ENCODE assay signal across 20 cellular contexts in the genomic region with DNA sequence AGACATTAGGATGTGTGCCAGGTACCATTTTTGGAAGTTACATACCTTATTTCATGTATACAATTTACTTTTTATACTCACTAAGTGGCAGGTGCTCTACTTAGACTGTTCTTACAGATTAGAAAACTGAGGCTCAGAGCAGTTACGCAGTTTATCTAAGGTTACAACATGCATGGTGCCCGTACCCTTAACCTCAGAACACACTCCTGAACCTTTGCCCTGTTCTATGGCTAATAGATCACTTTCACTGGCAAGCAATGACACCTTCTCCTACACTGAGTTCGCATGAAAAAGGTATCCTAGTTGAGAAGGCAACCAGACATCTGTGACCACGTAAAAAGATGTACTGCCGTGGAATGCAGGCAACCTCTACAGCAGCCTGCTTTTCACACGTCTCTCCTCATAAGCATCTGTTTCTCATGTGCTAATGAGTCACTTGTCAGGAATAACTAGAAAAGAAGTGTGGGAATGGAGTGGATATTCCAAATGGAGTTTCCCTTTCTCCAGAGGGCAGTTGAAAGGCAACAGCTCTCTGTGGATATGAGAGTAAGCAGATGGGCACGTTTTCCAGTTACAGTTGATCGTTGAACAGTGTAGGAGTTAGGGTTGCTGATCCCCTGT.
DNase-seq lines count a peak whose midpoint lies in the region; ATAC-seq and TF ChIP-seq lines count a peak whose summit lies in the region.
"Had no signal": no experiment of that assay in that cellular context is flagged by ENCODE, and none has a peak within 500 bp of the region (broad histone marks: within the 10 kb centered on the region; RNA-seq: fewer than 3 reads in every experiment).

No MANE protein-coding gene starts in this region.

- ATAC-seq in HG03520 (IDR thresholded peaks at IDR 0.05; ENCODE audit: unreplicated experiment), result no peak

- H3K27me3 ChIP-seq in kidney epithelial cell (ENCODE audit: control insufficient read depth, insufficient read depth, low read length), result no peaks in the 10 kb centered on the region

- no peak for TF ChIP-seq CTCF in AG10803 (conservative IDR thresholded peaks at IDR 0.05; ENCODE audit: low read length)
- no peak for TF ChIP-seq CTCF in fibroblast of mammary gland (conservative IDR thresholded peaks at IDR 0.05; ENCODE audit: control insufficient read depth, insufficient read depth, low read depth, low read length)
- TF ChIP-seq CTCF in kidney epithelial cell (IDR thresholded peaks at IDR 0.05; ENCODE audit: insufficient read depth, low read length, poor library complexity, severe bottlenecking), result no peak
- no peak for TF ChIP-seq CTCF in CD14-positive monocyte (IDR thresholded peaks at IDR 0.05)

- no peaks in the 10 kb centered on the region for H3K4me1 Mint-ChIP-seq in CD14-positive monocyte
- H3K4me1 Mint-ChIP-seq: neural crest cell had no signal

- no peak overlapping the region for H3K27ac Mint-ChIP-seq in CD14-positive monocyte
- H3K27ac Mint-ChIP-seq: CD4-positive, alpha-beta memory T cell; mesothelial cell of epicardium; T-helper 1 cell treated with Interleukin-12 subunit alpha and Interleukin-12 subunit beta and Interleukin-4 antibody, amounts not matched to agents 30 μg/mL and 1 μg/mL, for 36 hours had no signal

- no peaks in the 10 kb centered on the region for H3K36me3 ChIP-seq in kidney epithelial cell (ENCODE audit: control insufficient read depth, insufficient read depth, low read length)
- H3K36me3 ChIP-seq: thoracic aorta had no signal

- in situ Hi-C loops in ACHN (cut with HindIII; ENCODE audit: low pct_ligation_motif_present, low pct_unique_long_range_greater_than_20kb, low sequenced_read_pairs), result no loop called here

- H3K4me3 ChIP-seq in AG10803 (ENCODE audit: low read length), result no peak overlapping the region
- H3K4me3 ChIP-seq in fibroblast of mammary gland (ENCODE audit: control insufficient read depth, low read depth, low read length), result no peak overlapping the region
- H3K4me3 ChIP-seq in kidney epithelial cell (ENCODE audit: low read depth, low read length), result no peak overlapping the region
- H3K4me3 ChIP-seq: thoracic aorta had no signal

- intact Hi-C loops in CD14-positive monocyte (cut with micrococcal nuclease), result no loop called here

- no peak overlapping the region for H3K4me3 Mint-ChIP-seq in CD14-positive monocyte
- H3K4me3 Mint-ChIP-seq: CD4-positive, alpha-beta memory T cell; mesothelial cell of epicardium; neural crest cell; T-helper 1 cell treated with Interleukin-12 subunit alpha and Interleukin-12 subunit beta and Interleukin-4 antibody, amounts not matched to agents 30 μg/mL and 1 μg/mL, for 36 hours had no signal

- H3K36me3 Mint-ChIP-seq in CD14-positive monocyte, result no peaks in the 10 kb centered on the region
- H3K36me3 Mint-ChIP-seq: CD4-positive, alpha-beta memory T cell; mesothelial cell of epicardium had no signal

- no peaks in the 10 kb centered on the region for H3K9me3 Mint-ChIP-seq in CD14-positive monocyte
- H3K9me3 Mint-ChIP-seq: CD4-positive, alpha-beta memory T cell; mesothelial cell of epicardium; neural crest cell; T-helper 1 cell treated with Interleukin-12 subunit alpha and Interleukin-12 subunit beta and Interleukin-4 antibody, amounts not matched to agents 30 μg/mL and 1 μg/mL, for 36 hours had no signal

- DNase-seq in AG10803 (ENCODE audit: low read depth) (peak; percentile 52), LHCN-M2 (ENCODE audit: low read depth) (peak; percentile 68), fibroblast of mammary gland (ENCODE audit: low read depth) (peak; percentile 37), kidney epithelial cell (ENCODE audit: low read depth) (peak; percentile 54), CD14-positive monocyte (ENCODE audit: low spot score) (no peak), ACHN (no peak)
- DNase-seq in activated CD4-positive, CD25-positive, alpha-beta regulatory T cell treated with anti-CD3 and anti-CD28 coated beads, Interleukin-2, amount 50 U/mL, for 72 hours, result no peak
- DNase-seq: activated CD4-positive, alpha-beta T cell treated with anti-CD3 and anti-CD28 coated beads, Interleukin-2, amount 50 U/mL, for 1 hour; activated CD8-positive, alpha-beta memory T cell treated with anti-CD3 and anti-CD28 coated beads, Interleukin-2, amount 50 U/mL, for 4 hours; CD4-positive, alpha-beta memory T cell; central memory CD4-positive, alpha-beta T cell; GOT3; NCI-H1436; NCI-H524 treated with DMSO at 0.1 percent for 48 hours; SIG-M5 had no signal

- no peaks in the 10 kb centered on the region for H3K27me3 Mint-ChIP-seq in CD14-positive monocyte (ENCODE audit: low read depth in 3 of 3)

Comparison
In these comparisons a context has a peak if more than half of its experiments do, and no peak if none do; other contexts are left out.
1. DNase-seq: peak in AG10803 (single experiment), LHCN-M2 (single experiment), fibroblast of mammary gland (single experiment) and kidney epithelial cell (single experiment); none in CD14-positive monocyte (single experiment), activated CD4-positive, CD25-positive, alpha-beta regulatory T cell treated with anti-CD3 and anti-CD28 coated beads, Interleukin-2, amount 50 U/mL, for 72 hours (single experiment) and ACHN (single experiment).